28 cellular contexts compared by ENCODE assay signal in genomic region chr14:99644035-99644587, GRCh38. TPM values are rescaled to one million over a fixed set of nuclear protein-coding genes. Genes with fewer than 3 reads are reported as not detected.
DNase-seq lines count a peak whose midpoint lies in the region; ATAC-seq and TF ChIP-seq lines count a peak whose summit lies in the region.
"Had no signal": no experiment of that assay in that cellular context is flagged by ENCODE, and none has a peak within 500 bp of the region (broad histone marks: within the 10 kb centered on the region; RNA-seq: fewer than 3 reads in every experiment).

No MANE protein-coding gene starts in this region.

- H2AFZ ChIP-seq in neuronal stem cell (ENCODE audit: low read length): peak overlapping the region; percentile 73

- peak overlapping the region; percentile 74 for H2BK120ac ChIP-seq in neuronal stem cell (ENCODE audit: low read depth, low read length)

- no peak overlapping the region for H2BK5ac ChIP-seq in neuronal stem cell (ENCODE audit: low read length)

- no peaks in the 10 kb centered on the region for H3K4me1 Mint-ChIP-seq in Calu3 (ENCODE audit: low read depth, unreplicated experiment)
- H3K4me1 Mint-ChIP-seq: activated naive CD4-positive, alpha-beta T cell treated with anti-CD3 and anti-CD28 coated beads, Interleukin-2, amount 10 ng/mL, durations not matched to agents 7 days and 5 days had no signal

- DNase-seq in Calu3: no peak
- no peak for DNase-seq in iPS DF 6.9 (ENCODE audit: low read depth, low spot score)
- no peak for DNase-seq in neuronal stem cell (ENCODE audit: low spot score)
- no peak for DNase-seq in effector CD8-positive, alpha-beta T cell (lab: John Stamatoyannopoulos, UW)
- DNase-seq in NCI-H526 treated with DMSO at 0.1 percent for 48 hours (lab: John Stamatoyannopoulos, UW): no peak
- DNase-seq in islet precursor cell: no peak
- DNase-seq: activated CD4-positive, alpha-beta T cell treated with anti-CD3 and anti-CD28 coated beads, Interleukin-2, amount 50 U/mL, for 48 hours; activated naive CD4-positive, alpha-beta T cell treated with anti-CD3 and anti-CD28 coated beads, Interleukin-2, amount 10 ng/mL, durations not matched to agents 7 days and 5 days; esophagus squamous epithelium; KG1; left ventricle myocardium superior; MG63; NCI-H2081 treated with DMSO at 0.1 percent for 48 hours; NCI-H226; NCI-H748 treated with DMSO at 0.1 percent for 48 hours; posterior cingulate gyrus; right lobe of liver; stimulated activated CD4-positive, alpha-beta T cell treated with anti-CD3 and anti-CD28 coated beads, Interleukin-12 subunit alpha, Interleukin-12 subunit beta, amount 100 ng/mL, for 4 hours; stimulated activated CD4-positive, alpha-beta T cell treated with anti-CD3 and anti-CD28 coated beads, Interleukin-4, amount 100 ng/mL, for 1 hour; T-cell had no signal

- no peak overlapping the region for H3K14ac ChIP-seq in neuronal stem cell (ENCODE audit: low read length)

- TF ChIP-seq CTCF in Calu3 (IDR thresholded peaks at IDR 0.05; ENCODE audit: unreplicated experiment): no peak

- intact Hi-C loops in Calu3 (cut with micrococcal nuclease; ENCODE audit: unreplicated experiment): no loop called here

- ATAC-seq in HG02970 (IDR thresholded peaks at IDR 0.05; ENCODE audit: low FRiP score, unreplicated experiment): no peak
- ATAC-seq: activated CD4-positive, CD25-positive, alpha-beta regulatory T cell treated with anti-CD3 and anti-CD28 coated beads, Interleukin-2, amount 50 U/mL, for 24 hours; natural killer cell treated with Interleukin-12 subunit alpha and Interleukin-12 subunit beta and Interleukin-15 and Interleukin-18, amount 100 ng/mL, for 72 hours had no signal

- peaks cover 31% of the 10 kb centered on the region for H3K27me3 ChIP-seq in HUES64 (ENCODE audit: insufficient read depth, low read length)
- H3K27me3 ChIP-seq in iPS DF 6.9 (ENCODE audit: control insufficient read depth, insufficient read depth, low read length): peaks cover 5% of the 10 kb centered on the region; the same call in 1 of the 2 replicates
- peaks cover 0 to 20% (median 0%) of the 10 kb centered on the region in 3 experiments for H3K27me3 ChIP-seq in neuronal stem cell (ENCODE audit: control insufficient read depth in 3 of 3, insufficient read depth in 3 of 3, low read depth in 1 of 3, low read length in 3 of 3)
- H3K27me3 ChIP-seq: MG63 had no signal

- no TSS peak for BruUV-seq in Calu3 (replicated peaks; lab: Mats Ljungman, UMichigan)

- peak overlapping the region; percentile 99 for H2BK15ac ChIP-seq in neuronal stem cell (ENCODE audit: low read length)

- 76% methylated on average over 11 of the region's 11 CpGs for WGBS in HUES64
- WGBS in iPS DF 6.9 (ENCODE audit: insufficient coverage, insufficient read length): no CpG with 5 or more reads among the region's 11 CpGs
- WGBS in neuronal stem cell (ENCODE audit: extremely low coverage in 2 of 2, insufficient read length in 2 of 2, insufficient replicate concordance in 1 of 2), 2 donors: no CpG with 5 or more reads among the region's 11 CpGs

- peak overlapping the region; percentile 2 for H3K4me3 Mint-ChIP-seq in Calu3 (ENCODE audit: low read depth, unreplicated experiment)
- H3K4me3 Mint-ChIP-seq: activated naive CD4-positive, alpha-beta T cell treated with anti-CD3 and anti-CD28 coated beads, Interleukin-2, amount 10 ng/mL, durations not matched to agents 7 days and 5 days; natural killer cell treated with Interleukin-12 subunit alpha and Interleukin-12 subunit beta and Interleukin-15 and Interleukin-18, amount 100 ng/mL, for 72 hours had no signal

- no peak overlapping the region for H4K91ac ChIP-seq in neuronal stem cell (ENCODE audit: low read depth, low read length, poor library complexity)

- H3K4ac ChIP-seq in neuronal stem cell (ENCODE audit: low read length): no peak overlapping the region

- no peak overlapping the region for H4K8ac ChIP-seq in neuronal stem cell (ENCODE audit: low read depth, low read length)

- H3K4me1 ChIP-seq in HUES64 (ENCODE audit: insufficient read depth, low read length): no peaks in the 10 kb centered on the region
- H3K4me1 ChIP-seq in iPS DF 6.9 (ENCODE audit: control insufficient read depth, insufficient read depth, low read length): peaks cover 4% of the 10 kb centered on the region
- peaks cover 5 to 13% of the 10 kb centered on the region in 2 donors for H3K4me1 ChIP-seq in neuronal stem cell (ENCODE audit: control insufficient read depth in 2 of 2, insufficient read depth in 1 of 2, low read depth in 1 of 2, low read length in 2 of 2)

- H3K9me3 ChIP-seq in HUES64 (ENCODE audit: insufficient read depth, low read depth, low read length) (no peaks in the 10 kb centered on the region), iPS DF 6.9 (ENCODE audit: control insufficient read depth, insufficient read depth, low read length) (no peaks in the 10 kb centered on the region), neuronal stem cell (replicated peaks in 1 of 2; ENCODE audit: control insufficient read depth in 2 of 2, insufficient read depth in 1 of 2, low read depth in 1 of 2, low read length in 2 of 2) (no peaks in the 10 kb centered on the region)
- H3K9me3 ChIP-seq: esophagus squamous epithelium, MG63, right lobe of liver had no signal

- H3K27ac ChIP-seq in HUES64 (ENCODE audit: low read depth, low read length) (no peak overlapping the region), iPS DF 6.9 (ENCODE audit: low read length) (no peak overlapping the region), neuronal stem cell (replicated peaks; ENCODE audit: low read length) (no peak overlapping the region)
- H3K27ac ChIP-seq: C4-2B, GM23248, right lobe of liver had no signal

- CTCF ChIA-PET in Calu3 (lab: Charles Lee): no interaction called here

- H3K36me3 ChIP-seq in HUES64 (ENCODE audit: insufficient read depth, low read length) (no peaks in the 10 kb centered on the region), iPS DF 6.9 (ENCODE audit: control insufficient read depth, insufficient read depth, low read length) (no peaks in the 10 kb centered on the region), neuronal stem cell (replicated peaks in 1 of 2; ENCODE audit: control insufficient read depth in 2 of 2, insufficient read depth in 2 of 2, low read length in 2 of 2) (no peaks in the 10 kb centered on the region)
- H3K36me3 ChIP-seq: esophagus squamous epithelium, MG63, right lobe of liver had no signal

- no peaks in the 10 kb centered on the region for H3K36me3 Mint-ChIP-seq in Calu3 (ENCODE audit: insufficient read depth, unreplicated experiment)
- H3K36me3 Mint-ChIP-seq: activated naive CD4-positive, alpha-beta T cell treated with anti-CD3 and anti-CD28 coated beads, Interleukin-2, amount 10 ng/mL, durations not matched to agents 7 days and 5 days; natural killer cell treated with Interleukin-12 subunit alpha and Interleukin-12 subunit beta and Interleukin-15 and Interleukin-18, amount 100 ng/mL, for 72 hours; T-cell had no signal

- no peak overlapping the region for H3K4me2 ChIP-seq in neuronal stem cell (ENCODE audit: insufficient read depth, low read length, poor library complexity, severe bottlenecking)

- no peak overlapping the region for H3K18ac ChIP-seq in neuronal stem cell (ENCODE audit: low read length)

- H3K9ac ChIP-seq in HUES64 (ENCODE audit: low read depth, low read length) (no peak overlapping the region), neuronal stem cell (ENCODE audit: low read depth, low read length, poor library complexity) (no peak overlapping the region)

- H3K23ac ChIP-seq in neuronal stem cell (ENCODE audit: low read depth, low read length, poor library complexity): no peak overlapping the region

- no peak overlapping the region for H2BK12ac ChIP-seq in neuronal stem cell (ENCODE audit: low read length)

- H3K27ac Mint-ChIP-seq in Calu3 (ENCODE audit: unreplicated experiment): no peak overlapping the region
- H3K27ac Mint-ChIP-seq: activated naive CD4-positive, alpha-beta T cell treated with anti-CD3 and anti-CD28 coated beads, Interleukin-2, amount 10 ng/mL, durations not matched to agents 7 days and 5 days; natural killer cell treated with Interleukin-12 subunit alpha and Interleukin-12 subunit beta and Interleukin-15 and Interleukin-18, amount 100 ng/mL, for 72 hours; T-cell had no signal

- H3K79me1 ChIP-seq in neuronal stem cell (ENCODE audit: low read depth, low read length): peaks cover 3% of the 10 kb centered on the region

- no peaks in the 10 kb centered on the region for H3K9me3 Mint-ChIP-seq in Calu3 (ENCODE audit: low read depth, unreplicated experiment)
- H3K9me3 Mint-ChIP-seq: activated naive CD4-positive, alpha-beta T cell treated with anti-CD3 and anti-CD28 coated beads, Interleukin-2, amount 10 ng/mL, durations not matched to agents 7 days and 5 days; natural killer cell treated with Interleukin-12 subunit alpha and Interleukin-12 subunit beta and Interleukin-15 and Interleukin-18, amount 100 ng/mL, for 72 hours; T-cell had no signal

- H3K27me3 Mint-ChIP-seq in Calu3 (ENCODE audit: unreplicated experiment): peaks cover 46% of the 10 kb centered on the region

- H3K4me3 ChIP-seq in HUES64 (ENCODE audit: low read length) (peak overlapping the region; percentile 68), iPS DF 6.9 (ENCODE audit: low read length) (peak overlapping the region; percentile 49; the same call in 1 of the 2 replicates), neuronal stem cell (ENCODE audit: low read length in 2 of 2) (no peak overlapping the region)
- H3K4me3 ChIP-seq: MG63 had no signal

- peak overlapping the region; percentile 47 for H2AK5ac ChIP-seq in neuronal stem cell (ENCODE audit: low read depth, low read length)

RNA-seq across cellular contexts. Expression of gene HHIPL1, which starts 0.8 kb away (rescaled TPM):
- total RNA-seq in Calu3 (2022): 0.22 TPM in 1 of 2 replicates, not detected in the other
- polyA plus RNA-seq in HUES64 (2013, experiment 1 of 2): 1.7 TPM
- 1.8 TPM for polyA plus RNA-seq in HUES64 (2013, experiment 2 of 2)
- polyA plus RNA-seq in neuronal stem cell (2013, experiment 1 of 2): 0.67 TPM
- 0.71 TPM for polyA plus RNA-seq in neuronal stem cell (2013, experiment 2 of 2)
- total RNA-seq: HT-29; mononuclear cell; natural killer cell treated with Interleukin-12 subunit alpha and Interleukin-12 subunit beta and Interleukin-15 and Interleukin-18, amount 100 ng/mL, for 72 hours had no signal

RNA-seq across cellular contexts. Expression of gene CYP46A1, which starts 40.0 kb away (rescaled TPM):
- not detected in 2 replicates for total RNA-seq in Calu3 (2022)
- 0.75 TPM for polyA plus RNA-seq in HUES64 (2013, experiment 1 of 2)
- 1.1 TPM for polyA plus RNA-seq in HUES64 (2013, experiment 2 of 2)
- 1.5 TPM for polyA plus RNA-seq in neuronal stem cell (2013, experiment 1 of 2)
- polyA plus RNA-seq in neuronal stem cell (2013, experiment 2 of 2): 1.6 TPM
- total RNA-seq: HT-29 had no signal

RNA-seq across cellular contexts. Expression of gene CCDC85C, which starts 40.1 kb away (rescaled TPM):
- 44.6 and 45.1 TPM in 2 replicates for total RNA-seq in Calu3 (2022)
- polyA plus RNA-seq in HUES64 (2013, experiment 1 of 2): 23.5 TPM
- 23.5 TPM for polyA plus RNA-seq in HUES64 (2013, experiment 2 of 2)
- polyA plus RNA-seq in neuronal stem cell (2013, experiment 1 of 2): 22.3 TPM
- polyA plus RNA-seq in neuronal stem cell (2013, experiment 2 of 2): 22.5 TPM

Comparison
In these comparisons a context has a peak if more than half of its experiments do, and no peak if none do; other contexts are left out.
1. H3K4me3 ChIP-seq: peak in HUES64 (single experiment) and iPS DF 6.9 (single experiment); none in neuronal stem cell (0 of 2).